13 cellular contexts compared by ENCODE assay signal in the genomic region with DNA sequence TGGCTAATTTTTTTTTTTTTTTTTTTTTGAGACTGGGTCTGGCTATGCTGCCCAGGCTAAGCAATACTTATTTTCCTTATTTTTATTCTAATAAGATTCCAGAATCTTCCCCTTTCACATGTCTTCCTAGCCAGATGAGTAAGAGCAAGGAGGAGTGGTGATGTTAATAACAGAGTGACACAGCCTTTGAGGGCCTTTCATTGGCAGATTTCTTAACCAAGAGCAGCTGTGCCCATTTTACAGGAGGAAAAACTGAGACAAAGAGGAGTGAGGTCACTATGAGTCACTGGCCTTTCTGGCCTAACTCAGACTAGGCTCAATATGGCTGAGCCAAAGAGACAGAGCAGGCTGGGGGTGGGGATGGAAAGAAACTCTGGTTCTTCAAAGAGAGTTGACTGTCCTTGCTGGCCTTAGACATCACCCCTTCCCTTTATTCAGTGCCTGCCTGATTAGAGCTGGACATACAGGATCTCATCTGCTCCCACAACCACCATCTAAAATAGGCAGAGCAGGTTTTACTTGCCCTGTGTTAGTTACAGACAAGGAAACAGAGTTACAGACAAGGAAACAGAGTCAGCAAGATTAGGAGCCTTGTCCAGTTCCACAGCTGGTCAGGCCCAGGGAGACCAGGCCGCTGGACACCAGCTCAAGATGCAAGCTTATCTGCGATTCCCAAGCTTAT. TPM values are rescaled to one million over a fixed set of nuclear protein-coding genes. Genes with fewer than 3 reads are reported as not detected.
DNase-seq lines count a peak whose midpoint lies in the region; ATAC-seq, FAIRE-seq and TF ChIP-seq lines count a peak whose summit lies in the region.
"Had no signal": no experiment of that assay in that cellular context is flagged by ENCODE, and none has a peak within 500 bp of the region (broad histone marks: within the 10 kb centered on the region; RNA-seq: fewer than 3 reads in every experiment).

No MANE protein-coding gene starts in this region.

- DNase-seq in activated CD4-positive, alpha-beta T cell treated with anti-CD3 and anti-CD28 coated beads for 36 hours, result peak; percentile 55
- DNase-seq in activated CD4-positive, alpha-beta T cell treated with anti-CD3 and anti-CD28 coated beads, Interleukin-2, amount 50 U/mL, for 1 hour, result no peak
- peak; percentile 25 for DNase-seq in RCC 7860 (ENCODE audit: low spot score)
- DNase-seq in colonic mucosa, result no peak
- DNase-seq in OCI-M2 (lab: John Stamatoyannopoulos, UW; ENCODE audit: unreplicated experiment), result no peak
- no peak for DNase-seq in urothelium cell line (ENCODE audit: low spot score)
- DNase-seq: brain microvascular endothelial cell, gastrocnemius medialis, NCI-H82 had no signal

- peak overlapping the region; percentile 13 for H3K27ac ChIP-seq in colonic mucosa
- peak overlapping the region in 16 of 21 experiments; percentile 7 to 84 (median 52) for H3K27ac ChIP-seq in skin epidermis
- H3K27ac ChIP-seq: brain microvascular endothelial cell had no signal

- no peaks in the 10 kb centered on the region for H3K9me3 Mint-ChIP-seq in activated CD4-positive, alpha-beta T cell treated with anti-CD3 and anti-CD28 coated beads for 36 hours (ENCODE audit: low read depth)

- H3K9ac ChIP-seq in colonic mucosa (ENCODE audit: low read depth in 2 of 2, low read length in 2 of 2), result peak overlapping the region in 1 of 2 donors; percentile 88

- no peak for FAIRE-seq in RCC 7860 (lab: Jason Lieb, UNC)
- FAIRE-seq in urothelium cell line (lab: Jason Lieb, UNC), result no peak

- intact Hi-C loops in activated CD4-positive, alpha-beta T cell treated with anti-CD3 and anti-CD28 coated beads for 36 hours (cut with DNase I, micrococcal nuclease), result no loop called here
- intact Hi-C loops in colonic mucosa (cut with DNase I), result no loop called here

- peaks cover 54% of the 10 kb centered on the region for H3K4me1 Mint-ChIP-seq in activated CD4-positive, alpha-beta T cell treated with anti-CD3 and anti-CD28 coated beads for 36 hours

- H3K36me3 Mint-ChIP-seq in activated CD4-positive, alpha-beta T cell treated with anti-CD3 and anti-CD28 coated beads for 36 hours (ENCODE audit: low read depth), result no peaks in the 10 kb centered on the region

- peak; percentile 52 for ATAC-seq in activated CD4-positive, alpha-beta T cell treated with anti-CD3 and anti-CD28 coated beads for 36 hours
- no peak for ATAC-seq in HG03469 (IDR thresholded peaks at IDR 0.05; ENCODE audit: unreplicated experiment)
- ATAC-seq: gastrocnemius medialis had no signal

- POLR2A ChIA-PET in activated CD4-positive, alpha-beta T cell treated with anti-CD3 and anti-CD28 coated beads for 36 hours (lab: Charles Lee), result no interaction called here

- no peaks in the 10 kb centered on the region for H3K27me3 Mint-ChIP-seq in activated CD4-positive, alpha-beta T cell treated with anti-CD3 and anti-CD28 coated beads for 36 hours

- H3K27me3 ChIP-seq in colonic mucosa, result no peaks in the 10 kb centered on the region
- H3K27me3 ChIP-seq: brain microvascular endothelial cell, gastrocnemius medialis, upper lobe of left lung had no signal

- H3K4me3 Mint-ChIP-seq in activated CD4-positive, alpha-beta T cell treated with anti-CD3 and anti-CD28 coated beads for 36 hours, result no peak overlapping the region

- H3K4me1 ChIP-seq in colonic mucosa, result peaks cover 27% of the 10 kb centered on the region

- H3K36me3 ChIP-seq in colonic mucosa, result no peaks in the 10 kb centered on the region
- H3K36me3 ChIP-seq: brain microvascular endothelial cell, gastrocnemius medialis, upper lobe of left lung had no signal

- CTCF ChIA-PET in activated CD4-positive, alpha-beta T cell treated with anti-CD3 and anti-CD28 coated beads for 36 hours (lab: Charles Lee), result interaction anchor here (0.7 kb wide), 1 partner anchor 19 kb away, joined by 4 read pairs; no protein-coding TSS in a partner anchor

- peak overlapping the region; percentile 77 for H3K27ac Mint-ChIP-seq in activated CD4-positive, alpha-beta T cell treated with anti-CD3 and anti-CD28 coated beads for 36 hours

- no peak overlapping the region for H3K4me3 ChIP-seq in colonic mucosa
- no peak overlapping the region for H3K4me3 ChIP-seq in skin epidermis
- H3K4me3 ChIP-seq: gastrocnemius medialis, mucosa of descending colon, upper lobe of left lung had no signal

- no peak for TF ChIP-seq CTCF in colonic mucosa (IDR thresholded peaks at IDR 0.05)

- no peaks in the 10 kb centered on the region for H3K9me3 ChIP-seq in colonic mucosa
- H3K9me3 ChIP-seq: gastrocnemius medialis, mucosa of descending colon, upper lobe of left lung had no signal

RNA-seq across cellular contexts. Expression of a gene that starts 50.0 kb away (rescaled TPM):
- 10 to 100 TPM; 31.3 to 43.0 TPM for total RNA-seq in activated CD4-positive, alpha-beta T cell treated with anti-CD3 and anti-CD28 coated beads for 36 hours
- total RNA-seq in colonic mucosa, result 100 to 1,000 TPM; 116 to 169 TPM

Comparison
In these comparisons a context has a peak if more than half of its experiments do, and no peak if none do; other contexts are left out.
1. DNase-seq: peak in activated CD4-positive, alpha-beta T cell treated with anti-CD3 and anti-CD28 coated beads for 36 hours (single experiment) and RCC 7860 (single experiment); none in activated CD4-positive, alpha-beta T cell treated with anti-CD3 and anti-CD28 coated beads, Interleukin-2, amount 50 U/mL, for 1 hour (single experiment), colonic mucosa (single experiment), OCI-M2 (single experiment) and urothelium cell line (single experiment).